8 cellular contexts compared by ENCODE assay signal in the genomic region with DNA sequence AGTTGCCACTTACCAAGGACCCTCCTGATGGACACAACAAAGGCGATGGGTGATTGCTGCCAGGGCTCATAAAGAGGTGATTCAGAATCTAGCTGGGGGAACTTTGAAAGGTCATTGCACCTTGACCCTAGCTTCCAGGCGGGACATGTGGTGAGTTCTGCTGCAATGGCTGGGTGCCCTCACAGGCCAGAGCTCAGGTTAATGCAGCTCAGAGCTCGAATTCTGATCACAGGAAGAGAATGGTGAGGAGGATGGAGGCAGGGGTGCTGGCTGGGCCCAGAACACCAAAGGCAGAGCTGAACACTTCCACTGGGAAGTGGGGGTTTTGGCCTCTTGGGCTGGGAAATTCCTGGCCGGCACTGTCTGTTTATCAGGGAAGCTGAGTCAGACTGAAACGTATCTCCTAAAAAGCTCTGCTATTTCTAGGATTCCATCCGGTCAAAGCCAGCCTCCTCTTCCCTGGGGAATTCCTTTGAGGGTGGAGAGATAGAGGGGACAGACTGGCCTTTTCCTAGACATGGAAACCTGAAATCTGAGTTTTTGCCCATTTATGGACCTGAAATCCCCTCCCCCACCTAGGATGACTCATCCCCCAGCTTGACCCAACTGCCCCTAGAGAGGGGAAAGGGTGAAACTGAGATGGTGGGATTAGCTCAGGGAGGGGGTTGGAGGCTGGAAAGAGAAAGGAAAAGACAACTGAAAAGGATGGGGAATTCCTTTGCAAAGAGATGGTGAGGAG. TPM values are rescaled to one million over a fixed set of nuclear protein-coding genes. Genes with fewer than 3 reads are reported as not detected.
DNase-seq lines count a peak whose midpoint lies in the region; ATAC-seq and TF ChIP-seq lines count a peak whose summit lies in the region.

No MANE protein-coding gene starts in this region.

- POLR2A ChIA-PET in AG04449 (lab: Yijun Ruan, JAX) = interaction anchor here (0.9 to 2.1 kb wide), 5 partner anchors 10 to 27 kb away, joined by 3 to 19 read pairs (median 3); a partner anchor contains a TSS

- CTCF ChIA-PET in AG04449 (lab: Yijun Ruan, JAX) = interaction anchor here (0.7 to 17.6 kb wide), 10 partner anchors 9 to 230 kb away, joined by 3 to 221 read pairs (median 4); a partner anchor contains a TSS

- intact Hi-C loops in mucosa of descending colon (cut with DNase I, micrococcal nuclease) = no loop called here

- peaks cover 28% of the 10 kb centered on the region for H3K4me1 ChIP-seq in endodermal cell (ENCODE audit: control insufficient read depth, insufficient read depth, low read length)
- peaks cover 3% of the 10 kb centered on the region for H3K4me1 ChIP-seq in mucosa of descending colon (ENCODE audit: low read depth)
- peaks cover 5% of the 10 kb centered on the region; the same call in 1 of the 2 replicates for H3K4me1 ChIP-seq in Karpas-422 (ENCODE audit: low read length)

- DNase-seq in AG04449 (ENCODE audit: low read depth, low spot score) (peak; percentile 78), LHCN-M2 (ENCODE audit: low read depth) (peak; percentile 95), endodermal cell (peak; percentile 85), mucosa of descending colon (no peak), HUDEP-2 (lab: John Stamatoyannopoulos, UW; ENCODE audit: unreplicated experiment in 76 of 76) (no peak), Karpas-422 (no peak)
- DNase-seq in activated CD4-positive, alpha-beta T cell treated with anti-CD3 and anti-CD28 coated beads, Interleukin-2, amount 50 U/mL, for 48 hours = no peak

- H3K4me1 Mint-ChIP-seq in endodermal cell = peaks cover 47% of the 10 kb centered on the region

- H3K4me3 Mint-ChIP-seq in endodermal cell = peak overlapping the region; percentile 10

- no peaks in the 10 kb centered on the region for H3K27me3 Mint-ChIP-seq in endodermal cell (ENCODE audit: insufficient read depth)

- no peaks in the 10 kb centered on the region for H3K79me2 ChIP-seq in Karpas-422 (ENCODE audit: low read length)

- peak overlapping the region; percentile 64 for H3K9ac ChIP-seq in endodermal cell (ENCODE audit: extremely low read depth, low read length, poor library complexity, severe bottlenecking)
- H3K9ac ChIP-seq in Karpas-422 (ENCODE audit: low read length) = no peak overlapping the region

- no peak overlapping the region for H2AFZ ChIP-seq in Karpas-422 (ENCODE audit: low read length)

- H3K27ac Mint-ChIP-seq in endodermal cell = peak overlapping the region; percentile 97

- no peaks in the 10 kb centered on the region for H4K20me1 ChIP-seq in Karpas-422 (ENCODE audit: insufficient read depth, low read depth, low read length)

- H3K9me2 ChIP-seq in Karpas-422 (replicated peaks; ENCODE audit: insufficient read depth, low read length) = no peaks in the 10 kb centered on the region

- WGBS in endodermal cell (ENCODE audit: insufficient coverage in 1 of 2, insufficient read length in 1 of 2), 2 experiments = 36 to 44% methylated on average over 2 to 6 of the region's 6 CpGs

- H3K27ac ChIP-seq in endodermal cell (ENCODE audit: low read depth, low read length) (peak overlapping the region; percentile 76), Karpas-422 (ENCODE audit: low read length) (no peak overlapping the region)

- no peaks in the 10 kb centered on the region for H3K27me3 ChIP-seq in endodermal cell (ENCODE audit: control insufficient read depth, insufficient read depth, low read length, poor library complexity, severe bottlenecking)
- no peaks in the 10 kb centered on the region for H3K27me3 ChIP-seq in Karpas-422 (ENCODE audit: low read length)

- H3K36me3 Mint-ChIP-seq in endodermal cell (ENCODE audit: low read depth) = no peaks in the 10 kb centered on the region

- H3K36me3 ChIP-seq in endodermal cell (ENCODE audit: control insufficient read depth, insufficient read depth, low read length) = no peaks in the 10 kb centered on the region
- no peaks in the 10 kb centered on the region for H3K36me3 ChIP-seq in mucosa of descending colon (ENCODE audit: low read depth)
- no peaks in the 10 kb centered on the region for H3K36me3 ChIP-seq in Karpas-422 (ENCODE audit: insufficient read depth, low read length)

- H3K4me3 ChIP-seq in AG04449 (ENCODE audit: low read depth, low read length) (no peak overlapping the region), endodermal cell (ENCODE audit: low read length) (peak overlapping the region; percentile 50), mucosa of descending colon (no peak overlapping the region), Karpas-422 (ENCODE audit: low read length) (no peak overlapping the region)

- H3K9me3 Mint-ChIP-seq in endodermal cell = no peaks in the 10 kb centered on the region

- H3K4me2 ChIP-seq in Karpas-422 (ENCODE audit: low read depth, low read length, poor library complexity, severe bottlenecking) = no peak overlapping the region

- ATAC-seq in mucosa of descending colon (peak; percentile 38), esophagus mucosa (no peak)

- TF ChIP-seq CTCF in AG04449 (IDR thresholded peaks at IDR 0.05; ENCODE audit: insufficient read depth, low read length, missing control alignments) = no peak
- no peak for TF ChIP-seq CTCF in endodermal cell (conservative IDR thresholded peaks at IDR 0.05)
- TF ChIP-seq CTCF in mucosa of descending colon (IDR thresholded peaks at IDR 0.05) = no peak

- H3K9me3 ChIP-seq in endodermal cell (ENCODE audit: control insufficient read depth, low read length) (no peaks in the 10 kb centered on the region), mucosa of descending colon (no peaks in the 10 kb centered on the region), Karpas-422 (ENCODE audit: low read length) (no peaks in the 10 kb centered on the region)

RNA-seq across cellular contexts. Expression of a gene that starts 27.2 kb away (rescaled TPM):
- total RNA-seq in LHCN-M2 (2014; rRNA removed) = 0.46 and 0.64 TPM in 2 replicates
- 2.2 TPM for polyA plus RNA-seq in LHCN-M2 (2012)
- total RNA-seq in endodermal cell = 10 to 100 TPM; 13.4 to 19.1 TPM
- 21.8 TPM for polyA plus RNA-seq in endodermal cell (2013, experiment 1 of 2)
- 21.0 TPM for polyA plus RNA-seq in endodermal cell (2013, experiment 2 of 2)
- 10 to 100 TPM; 16.5 to 50.8 (median 29.5) TPM for total RNA-seq in mucosa of descending colon
- 28.3 TPM for total RNA-seq in esophagus mucosa
- total RNA-seq in Karpas-422 (2014; rRNA removed; shearing (Covaris generic); ENCODE audit: low replicate concordance) = 1.4 TPM in 2 replicates

Comparison
In these comparisons a context has a peak if more than half of its experiments do, and no peak if none do; other contexts are left out.
1. DNase-seq: peak in AG04449 (single experiment), LHCN-M2 (single experiment) and endodermal cell (single experiment); none in mucosa of descending colon (0 of 3), HUDEP-2 (0 of 76), activated CD4-positive, alpha-beta T cell treated with anti-CD3 and anti-CD28 coated beads, Interleukin-2, amount 50 U/mL, for 48 hours (0 of 2) and Karpas-422 (single experiment).